19 cellular contexts compared by ENCODE assay signal in the genomic region with DNA sequence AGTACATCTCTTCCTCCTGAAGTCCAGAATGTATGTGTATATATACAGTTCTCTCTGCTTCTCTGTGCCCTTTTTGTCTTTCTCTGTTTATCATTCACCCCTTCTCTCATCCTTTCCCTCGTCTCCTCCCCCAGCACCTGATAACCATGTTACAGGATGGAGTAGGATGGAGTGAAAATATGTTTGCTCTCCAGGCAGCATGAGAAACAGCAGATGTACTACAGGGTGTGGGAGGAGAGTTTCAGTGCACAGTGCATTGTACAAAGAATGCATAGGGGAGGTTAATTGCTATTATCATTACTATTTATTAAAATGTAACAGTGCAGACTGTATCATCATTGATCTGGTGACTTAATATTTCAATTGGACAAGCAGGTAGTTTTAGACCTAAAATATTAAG.
DNase-seq lines count a peak whose midpoint lies in the region; ATAC-seq, FAIRE-seq and TF ChIP-seq lines count a peak whose summit lies in the region.
"Had no signal": no experiment of that assay in that cellular context is flagged by ENCODE, and none has a peak within 500 bp of the region (broad histone marks: within the 10 kb centered on the region; RNA-seq: fewer than 3 reads in every experiment).

No MANE protein-coding gene starts in this region.

- H3K4me1 Mint-ChIP-seq in WTC11 = peaks cover 65% of the 10 kb centered on the region
- H3K4me1 Mint-ChIP-seq: B cell; CD4-positive, CD25-positive, alpha-beta regulatory T cell had no signal

- CTCF ChIA-PET in WTC11 (lab: Charles Lee) = no interaction called here

- POLR2A ChIA-PET in WTC11 (lab: Charles Lee) = no interaction called here

- DNase-seq in GM12891 (ENCODE audit: insufficient read length, low spot score) (no peak), WTC11 (ENCODE audit: low spot score) (no peak), NCI-H1694 (lab: John Stamatoyannopoulos, UW) (no peak), NCI-H774 (lab: John Stamatoyannopoulos, UW) (no peak), HUDEP-2 (lab: John Stamatoyannopoulos, UW; ENCODE audit: unreplicated experiment in 76 of 76) (no peak)
- DNase-seq: 8988T; Caco-2; CD4-positive, CD25-positive, alpha-beta regulatory T cell; CD8-positive, alpha-beta T cell; DMS153; DND-41; GM23248; H9; HFFc6 had no signal

- TF ChIP-seq CTCF in WTC11 (IDR thresholded peaks at IDR 0.05) = no peak

- peaks cover 14% of the 10 kb centered on the region for H3K36me3 Mint-ChIP-seq in WTC11
- H3K36me3 Mint-ChIP-seq: CD4-positive, CD25-positive, alpha-beta regulatory T cell; CD8-positive, alpha-beta T cell had no signal

- peak; percentile 85 for ATAC-seq in HG02884 (IDR thresholded peaks at IDR 0.05; ENCODE audit: unreplicated experiment)
- no peak for ATAC-seq in WTC11
- ATAC-seq in HG03025 (IDR thresholded peaks at IDR 0.05; ENCODE audit: low FRiP score, unreplicated experiment) = no peak
- ATAC-seq: CD8-positive, alpha-beta T cell; HCT116 had no signal

- peak; percentile 9 for FAIRE-seq in GM12891 (lab: Jason Lieb, UNC)
- FAIRE-seq: G401.6 had no signal

- no peaks in the 10 kb centered on the region for H3K27me3 Mint-ChIP-seq in WTC11 (ENCODE audit: low read depth)
- H3K27me3 Mint-ChIP-seq: B cell; CD4-positive, CD25-positive, alpha-beta regulatory T cell had no signal

- H3K9me3 Mint-ChIP-seq in WTC11 = peaks cover 17% of the 10 kb centered on the region

- TF ChIP-seq POLR2A in GM12891 (IDR thresholded peaks at IDR 0.05; ENCODE audit: low read depth, low read length) = no peak

- no peak overlapping the region for H3K4me3 Mint-ChIP-seq in WTC11
- H3K4me3 Mint-ChIP-seq: B cell; CD4-positive, CD25-positive, alpha-beta regulatory T cell; CD8-positive, alpha-beta T cell; H9; HFFc6 had no signal

- peak overlapping the region; percentile 52; the same call in 1 of the 2 replicates for H3K27ac Mint-ChIP-seq in WTC11
- H3K27ac Mint-ChIP-seq: B cell; CD8-positive, alpha-beta T cell; HFFc6 had no signal

TF ChIP-seq in GM12891, 5 proteins besides CTCF, POLR2A, EP300 and RAD21:
- TF ChIP-seq PAX5 (IDR thresholded peaks at IDR 0.05; ENCODE audit: insufficient read depth, low read length, severe bottlenecking) (no peak), POLR2AphosphoS5 (IDR thresholded peaks at IDR 0.05; ENCODE audit: low read depth, low read length) (no peak), POU2F2 (IDR thresholded peaks at IDR 0.05; ENCODE audit: low read depth, low read length) (no peak)

TF ChIP-seq in WTC11, 78 proteins besides CTCF, POLR2A, EP300 and RAD21:
- TF ChIP-seq SOX15 (CRISPR knock-in tag; IDR thresholded peaks at IDR 0.05) = no peak
- no peak for TF ChIP-seq ZNF263 (CRISPR knock-in tag; IDR thresholded peaks at IDR 0.05; ENCODE audit: low read depth)
- TF ChIP-seq, protein P1, sequence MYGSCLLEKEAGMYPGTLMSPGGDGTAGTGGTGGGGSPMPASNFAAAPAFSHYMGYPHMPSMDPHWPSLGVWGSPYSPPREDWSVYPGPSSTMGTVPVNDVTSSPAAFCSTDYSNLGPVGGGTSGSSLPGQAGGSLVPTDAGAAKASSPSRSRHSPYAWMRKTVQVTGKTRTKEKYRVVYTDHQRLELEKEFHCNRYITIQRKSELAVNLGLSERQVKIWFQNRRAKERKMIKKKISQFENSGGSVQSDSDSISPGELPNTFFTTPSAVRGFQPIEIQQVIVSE (CRISPR knock-in tag; IDR thresholded peaks at IDR 0.05; ENCODE audit: borderline replicate concordance) = no peak
- TF ChIP-seq ZNF416 (CRISPR knock-in tag; IDR thresholded peaks at IDR 0.05) = no peak
- no peak for TF ChIP-seq HMGA2 (CRISPR knock-in tag; IDR thresholded peaks at IDR 0.05)
- no peak for TF ChIP-seq NFATC4 (CRISPR knock-in tag; IDR thresholded peaks at IDR 0.05)
- TF ChIP-seq SMAD3 (CRISPR knock-in tag; IDR thresholded peaks at IDR 0.05; ENCODE audit: borderline replicate concordance) = no peak
- TF ChIP-seq PRRX2 (CRISPR knock-in tag; IDR thresholded peaks at IDR 0.05) = no peak
- TF ChIP-seq GRHL2 (CRISPR knock-in tag; IDR thresholded peaks at IDR 0.05; ENCODE audit: insufficient replicate concordance, severe bottlenecking) = no peak
- TF ChIP-seq, protein P2, sequence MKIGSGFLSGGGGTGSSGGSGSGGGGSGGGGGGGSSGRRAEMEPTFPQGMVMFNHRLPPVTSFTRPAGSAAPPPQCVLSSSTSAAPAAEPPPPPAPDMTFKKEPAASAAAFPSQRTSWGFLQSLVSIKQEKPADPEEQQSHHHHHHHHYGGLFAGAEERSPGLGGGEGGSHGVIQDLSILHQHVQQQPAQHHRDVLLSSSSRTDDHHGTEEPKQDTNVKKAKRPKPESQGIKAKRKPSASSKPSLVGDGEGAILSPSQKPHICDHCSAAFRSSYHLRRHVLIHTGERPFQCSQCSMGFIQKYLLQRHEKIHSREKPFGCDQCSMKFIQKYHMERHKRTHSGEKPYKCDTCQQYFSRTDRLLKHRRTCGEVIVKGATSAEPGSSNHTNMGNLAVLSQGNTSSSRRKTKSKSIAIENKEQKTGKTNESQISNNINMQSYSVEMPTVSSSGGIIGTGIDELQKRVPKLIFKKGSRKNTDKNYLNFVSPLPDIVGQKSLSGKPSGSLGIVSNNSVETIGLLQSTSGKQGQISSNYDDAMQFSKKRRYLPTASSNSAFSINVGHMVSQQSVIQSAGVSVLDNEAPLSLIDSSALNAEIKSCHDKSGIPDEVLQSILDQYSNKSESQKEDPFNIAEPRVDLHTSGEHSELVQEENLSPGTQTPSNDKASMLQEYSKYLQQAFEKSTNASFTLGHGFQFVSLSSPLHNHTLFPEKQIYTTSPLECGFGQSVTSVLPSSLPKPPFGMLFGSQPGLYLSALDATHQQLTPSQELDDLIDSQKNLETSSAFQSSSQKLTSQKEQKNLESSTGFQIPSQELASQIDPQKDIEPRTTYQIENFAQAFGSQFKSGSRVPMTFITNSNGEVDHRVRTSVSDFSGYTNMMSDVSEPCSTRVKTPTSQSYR (CRISPR knock-in tag; IDR thresholded peaks at IDR 0.05) = no peak
- no peak for TF ChIP-seq TCF7 (CRISPR knock-in tag; IDR thresholded peaks at IDR 0.05; ENCODE audit: low read depth)
